ENCODE assay signal across 14 cellular contexts in the genomic region with DNA sequence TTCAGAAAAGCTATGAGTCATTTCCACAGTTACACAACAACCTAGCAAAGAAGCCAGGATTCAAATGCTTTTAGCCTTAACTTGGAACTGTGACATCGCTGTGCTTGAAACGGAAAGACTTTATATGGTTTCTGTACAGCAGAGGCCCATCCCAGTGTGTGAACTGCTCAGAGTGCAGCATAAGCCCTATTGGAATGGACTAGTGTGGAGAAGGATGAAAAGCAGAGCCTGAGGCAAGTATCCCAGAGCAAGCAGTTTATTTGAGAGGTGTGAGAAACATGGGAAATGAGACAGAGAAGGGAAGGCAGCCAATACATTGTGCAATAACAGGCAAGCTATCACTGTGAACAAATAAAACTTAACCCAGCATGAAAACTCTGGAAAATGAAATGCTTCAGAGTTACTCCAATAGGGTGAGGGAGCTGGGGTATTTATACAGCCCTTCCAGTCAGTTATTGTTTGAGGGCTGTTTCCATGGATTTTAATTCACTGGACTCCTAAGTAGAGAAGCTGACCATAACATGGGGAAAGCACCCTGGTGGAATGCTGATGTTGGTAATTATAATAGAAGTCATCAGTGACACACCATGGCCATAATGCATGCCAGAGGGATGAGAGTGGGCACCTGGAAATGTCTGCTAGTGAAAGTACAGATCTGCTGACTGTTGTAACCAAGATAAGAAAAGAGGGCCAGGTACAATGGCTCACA.
A peak's percentile ranks its signal among the peaks of the same experiment; 100 is the strongest.
DNase-seq lines count a peak whose midpoint lies in the region; ATAC-seq and TF ChIP-seq lines count a peak whose summit lies in the region.
"Had no signal": no experiment of that assay in that cellular context is flagged by ENCODE, and none has a peak within 500 bp of the region (broad histone marks: within the 10 kb centered on the region; RNA-seq: fewer than 3 reads in every experiment).

No MANE protein-coding gene starts in this region.

- ATAC-seq in HG03520 (IDR thresholded peaks at IDR 0.05; ENCODE audit: unreplicated experiment), result no peak
- ATAC-seq: heart right ventricle; naive thymus-derived CD8-positive, alpha-beta T cell; PC-3 had no signal

- WGBS in prostate gland, result 90% methylated on average over 2 of the region's 2 CpGs

- no peaks in the 10 kb centered on the region for H3K9me3 ChIP-seq in prostate gland

- DNase-seq in SKM-1 (lab: John Stamatoyannopoulos, UW; ENCODE audit: unreplicated experiment) (peak; percentile 8), fibroblast of pulmonary artery (ENCODE audit: low read depth) (peak; percentile 47), stromal cell of bone marrow (ENCODE audit: low read depth) (peak; percentile 5), prostate gland (ENCODE audit: low spot score) (no peak), HuH-7 (ENCODE audit: low spot score) (no peak)
- DNase-seq: activated CD4-positive, alpha-beta T cell treated with anti-CD3 and anti-CD28 coated beads, Interleukin-2, amount 10 ng/mL, durations not matched to agents 7 days and 5 days; CD4-positive, alpha-beta memory T cell; GDM1; heart right ventricle; naive thymus-derived CD8-positive, alpha-beta T cell; PC-3 had no signal

- TF ChIP-seq RAD21 in Ishikawa (IDR thresholded peaks at IDR 0.05; ENCODE audit: low read depth), result no peak

- TF ChIP-seq CTCF in fibroblast of pulmonary artery (IDR thresholded peaks at IDR 0.05; ENCODE audit: low read length, missing control alignments) (no peak), prostate gland (IDR thresholded peaks at IDR 0.05) (no peak)

- no peak for TF ChIP-seq EP300 in Ishikawa (IDR thresholded peaks at IDR 0.05; ENCODE audit: borderline replicate concordance)

- intact Hi-C loops in prostate gland (cut with DNase I), result no loop called here

- H3K4me3 ChIP-seq in fibroblast of pulmonary artery (replicated peaks; ENCODE audit: low read depth, low read length), result no peak overlapping the region
- H3K4me3 ChIP-seq in prostate gland, result no peak overlapping the region
- H3K4me3 ChIP-seq: heart right ventricle, right atrium auricular region had no signal

- no peaks in the 10 kb centered on the region for H3K4me1 ChIP-seq in prostate gland (replicated peaks)
- H3K4me1 ChIP-seq: heart right ventricle, right atrium auricular region had no signal

- no peak for TF ChIP-seq POLR2A in prostate gland (IDR thresholded peaks at IDR 0.05)

- no peaks in the 10 kb centered on the region for H3K36me3 ChIP-seq in prostate gland
- H3K36me3 ChIP-seq: heart right ventricle, right atrium auricular region had no signal

- no peaks in the 10 kb centered on the region for H3K27me3 ChIP-seq in prostate gland (replicated peaks; ENCODE audit: insufficient read depth)
- H3K27me3 ChIP-seq: heart right ventricle, right atrium auricular region had no signal

- no peak overlapping the region for H3K27ac ChIP-seq in prostate gland
- H3K27ac ChIP-seq: heart right ventricle, right atrium auricular region had no signal

TF ChIP-seq in Ishikawa, 13 proteins besides CTCF, POLR2A, EP300 and RAD21:
- peak; percentile 49; the same call in 1 of the 2 replicates for TF ChIP-seq CEBPB (IDR thresholded peaks at IDR 0.05)
- no peak for TF ChIP-seq TEAD4 (IDR thresholded peaks at IDR 0.05)

Comparison
In these comparisons a context has a peak if more than half of its experiments do, and no peak if none do; other contexts are left out.
1. DNase-seq: peak in SKM-1 (single experiment), fibroblast of pulmonary artery (single experiment) and stromal cell of bone marrow (single experiment); none in prostate gland (single experiment) and HuH-7 (single experiment).